1 cellular context compared by ENCODE assay signal in genomic region chr17:19738757-19739156, GRCh38.
TF ChIP-seq lines count a peak whose summit lies in the region.

No MANE protein-coding gene starts in this region.

TF ChIP-seq in H1, 55 proteins besides CTCF, POLR2A, EP300 and RAD21 (continued from another document):
- TF ChIP-seq CBX5 (IDR thresholded peaks at IDR 0.05; ENCODE audit: low read depth, low read length) (no peak), MAFK (IDR thresholded peaks at IDR 0.05; ENCODE audit: low read depth, low read length) (no peak), CHD2 (IDR thresholded peaks at IDR 0.05; ENCODE audit: low read length) (no peak), KDM1A (IDR thresholded peaks at IDR 0.05; ENCODE audit: borderline replicate concordance, low read length) (no peak), RNF2 (IDR thresholded peaks at IDR 0.05; ENCODE audit: borderline replicate concordance, low read depth, low read length, missing control alignments, poor library complexity, severe bottlenecking) (no peak), SP4 (IDR thresholded peaks at IDR 0.05; ENCODE audit: low read length) (no peak), EGR1 (IDR thresholded peaks at IDR 0.05; ENCODE audit: borderline replicate concordance, low read depth, low read length) (no peak), SAP30 (IDR thresholded peaks at IDR 0.05; ENCODE audit: insufficient read depth, insufficient replicate concordance, low read length) (no peak)
